9 cellular contexts compared by ENCODE assay signal in the genomic region with DNA sequence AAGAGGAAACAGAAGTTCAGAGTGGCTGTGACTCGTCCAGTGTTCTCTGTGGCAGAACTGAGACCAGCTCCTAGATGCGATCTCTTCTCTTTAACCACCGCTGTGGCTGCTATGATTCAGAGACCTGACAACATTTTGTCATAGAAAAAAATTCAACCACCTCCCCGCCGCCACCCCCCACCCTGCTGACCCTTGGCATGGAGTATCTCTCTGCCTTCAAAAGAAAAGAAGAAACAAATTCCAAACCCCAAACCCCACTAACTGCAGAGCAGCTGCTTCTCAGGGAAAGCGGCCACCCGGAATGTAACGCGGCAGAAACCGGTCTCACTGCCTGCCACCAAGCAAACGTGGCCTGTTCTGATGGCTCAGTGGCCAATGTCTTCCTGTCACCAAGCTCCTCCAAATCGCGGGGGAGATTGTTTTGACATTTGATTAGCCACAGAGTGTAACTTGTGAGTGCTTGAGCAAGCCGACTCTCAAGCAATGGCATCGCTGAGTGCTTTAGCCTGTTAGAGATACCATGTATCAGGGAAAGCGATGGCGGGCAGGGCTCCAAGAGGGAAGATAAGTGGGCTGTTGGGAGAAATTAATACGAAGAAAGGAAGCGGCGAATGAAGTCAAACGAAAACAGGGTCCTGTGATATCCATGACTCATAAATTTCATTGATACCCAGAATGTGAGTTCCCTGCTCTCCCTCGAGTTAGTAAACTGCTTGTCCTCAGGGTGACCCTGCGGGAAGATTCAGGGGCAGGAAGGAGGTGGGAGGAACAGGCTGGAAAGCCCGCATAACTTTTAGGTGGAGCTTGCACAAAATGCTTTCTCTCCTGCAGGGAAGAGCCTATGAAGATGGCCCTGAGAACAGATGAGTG. TPM values are rescaled to one million over a fixed set of nuclear protein-coding genes. Genes with fewer than 3 reads are reported as not detected.
DNase-seq lines count a peak whose midpoint lies in the region; ATAC-seq and TF ChIP-seq lines count a peak whose summit lies in the region.
"Had no signal": no experiment of that assay in that cellular context is flagged by ENCODE, and none has a peak within 500 bp of the region (broad histone marks: within the 10 kb centered on the region; RNA-seq: fewer than 3 reads in every experiment).

No MANE protein-coding gene starts in this region.

- POLR2A ChIA-PET in CD4-positive, alpha-beta T cell (lab: Charles Lee): interaction anchor here (1.2 kb wide), 1 partner anchor 44 kb away, joined by 3 read pairs; no protein-coding TSS in a partner anchor

- peak; percentile 71 for DNase-seq in GDM1 (lab: John Stamatoyannopoulos, UW)
- DNase-seq in SK-N-MC (ENCODE audit: low read depth, low spot score): peak; percentile 8
- DNase-seq in sciatic nerve (ENCODE audit: low spot score): peak; percentile 57
- no peak for DNase-seq in ecto neural progenitor cell (ENCODE audit: low spot score)
- no peak for DNase-seq in CD4-positive, alpha-beta T cell
- DNase-seq in NCI-H524 (lab: John Stamatoyannopoulos, UW): no peak
- DNase-seq: nucleus accumbens had no signal

- ATAC-seq in esophagus mucosa (peak; percentile 29), sciatic nerve (peak; percentile 53), GM21786 (IDR thresholded peaks at IDR 0.05; ENCODE audit: unreplicated experiment) (no peak)
- ATAC-seq in CD4-positive, alpha-beta T cell (ENCODE audit: poor library complexity): no peak

- H3K36me3 Mint-ChIP-seq in CD4-positive, alpha-beta T cell (ENCODE audit: low read depth): no peaks in the 10 kb centered on the region

- H3K4me3 ChIP-seq in SK-N-MC: no peak overlapping the region

- no peaks in the 10 kb centered on the region for H3K27me3 Mint-ChIP-seq in CD4-positive, alpha-beta T cell

- no peak overlapping the region for H3K4me3 Mint-ChIP-seq in CD4-positive, alpha-beta T cell

- no peaks in the 10 kb centered on the region for H3K27me3 ChIP-seq in CD4-positive, alpha-beta T cell (ENCODE audit: control insufficient read depth, insufficient read depth, low read length)

- H3K27ac ChIP-seq in SK-N-MC: no peak overlapping the region
- H3K27ac ChIP-seq in CD4-positive, alpha-beta T cell (ENCODE audit: low read depth, low read length): no peak overlapping the region

- no peaks in the 10 kb centered on the region for H3K9me3 ChIP-seq in SK-N-MC (ENCODE audit: low read depth, low read length)
- H3K9me3 ChIP-seq in CD4-positive, alpha-beta T cell (ENCODE audit: control insufficient read depth, low read length): no peaks in the 10 kb centered on the region

- CTCF ChIA-PET in CD4-positive, alpha-beta T cell (lab: Charles Lee): no interaction called here

- no peaks in the 10 kb centered on the region for H3K9me3 Mint-ChIP-seq in CD4-positive, alpha-beta T cell

- peaks cover 30% of the 10 kb centered on the region for H3K4me1 Mint-ChIP-seq in CD4-positive, alpha-beta T cell (ENCODE audit: low read depth)

- TF ChIP-seq CTCF in CD4-positive, alpha-beta T cell (IDR thresholded peaks at IDR 0.05): no peak

- no peak overlapping the region for H3K9ac ChIP-seq in SK-N-MC (ENCODE audit: insufficient read length)

- intact Hi-C loops in sciatic nerve (cut with DNase I): no loop called here
- intact Hi-C loops in CD4-positive, alpha-beta T cell (cut with DNase I, micrococcal nuclease): loop anchor here in 1 of 2 experiments (10.0 kb wide), 1 partner anchor 442 kb away; no protein-coding TSS in a partner anchor

- H3K27ac Mint-ChIP-seq in CD4-positive, alpha-beta T cell: no peak overlapping the region

- H3K36me3 ChIP-seq in SK-N-MC (ENCODE audit: insufficient read depth, low read length): no peaks in the 10 kb centered on the region

RNA-seq across cellular contexts. Expression of a gene that starts 44.8 kb away (rescaled TPM):
- 46.3 TPM for total RNA-seq in esophagus mucosa
- total RNA-seq in sciatic nerve: 90.1 TPM
- 100 to 1,000 TPM; 159 to 167 TPM for total RNA-seq in CD4-positive, alpha-beta T cell

Comparison
In these comparisons a context has a peak if more than half of its experiments do, and no peak if none do; other contexts are left out.
1. DNase-seq: peak in GDM1 (single experiment), SK-N-MC (single experiment) and sciatic nerve (single experiment); none in ecto neural progenitor cell (single experiment), CD4-positive, alpha-beta T cell (0 of 10) and NCI-H524 (0 of 2).
2. ATAC-seq: peak in esophagus mucosa (single experiment) and sciatic nerve (single experiment); none in GM21786 (single experiment) and CD4-positive, alpha-beta T cell (single experiment).